In the genomic region with DNA sequence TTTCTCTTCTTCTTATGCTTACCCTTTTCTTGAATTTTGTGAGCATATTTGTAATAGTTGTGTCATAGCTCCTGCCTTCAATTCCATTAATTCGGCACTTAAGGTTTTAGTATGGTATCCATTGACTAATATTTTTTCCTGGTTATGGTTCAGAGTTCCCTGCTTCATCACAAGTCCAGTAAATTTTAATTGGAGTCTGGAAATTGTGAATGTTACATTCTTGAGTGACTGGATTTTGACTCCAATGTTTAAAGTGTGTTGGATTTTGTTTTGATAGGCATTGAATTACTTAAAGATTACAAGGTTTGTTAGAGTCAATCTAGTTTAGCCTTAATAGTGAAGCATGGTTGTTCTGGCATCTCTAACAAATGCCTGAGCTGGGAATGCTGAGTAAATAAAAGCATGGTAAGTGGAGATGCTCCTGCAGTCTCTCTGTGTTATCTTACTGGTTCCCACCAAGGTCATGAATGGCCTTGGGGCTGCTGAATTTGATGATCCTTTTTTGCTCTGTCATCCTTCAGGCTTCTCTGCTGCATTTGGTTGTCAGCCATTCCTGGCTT, we compare ENCODE assay signal across 20 cellular contexts.
"Had no signal": no experiment of that assay in that cellular context is flagged by ENCODE, and none has a peak within 500 bp of the region (broad histone marks: within the 10 kb centered on the region; RNA-seq: fewer than 3 reads in every experiment).

No MANE protein-coding gene starts in this region.

- H3K9me3 ChIP-seq: neutrophil, ovary, right atrium auricular region had no signal

- H3K36me3 Mint-ChIP-seq: stimulated activated memory B cell treated with anti-CD40 and anti-IgM and Interleukin-4, amounts not matched to agents 10 μg/mL and 1 μg/mL and 100 μg/mL, for 72 hours had no signal

- H3K9me3 Mint-ChIP-seq: stimulated activated naive CD8-positive, alpha-beta T cell treated with anti-CD3 and anti-CD28 coated beads, Interleukin-15, amount 100 ng/mL, for 72 hours had no signal

- H3K27me3 ChIP-seq: heart left ventricle, neutrophil, ovary, right atrium auricular region, spleen, transverse colon had no signal

- ATAC-seq: heart left ventricle; left colon; left ventricle myocardium superior; naive thymus-derived CD4-positive, alpha-beta T cell; stimulated activated memory B cell treated with anti-CD40 and anti-IgM and Interleukin-4, amounts not matched to agents 10 μg/mL and 1 μg/mL and 100 μg/mL, for 72 hours; stimulated activated naive CD8-positive, alpha-beta T cell treated with anti-CD3 and anti-CD28 coated beads, Interleukin-15, amount 100 ng/mL, for 72 hours had no signal

- H3K27me3 Mint-ChIP-seq: stimulated activated memory B cell treated with anti-CD40 and anti-IgM and Interleukin-4, amounts not matched to agents 10 μg/mL and 1 μg/mL and 100 μg/mL, for 72 hours had no signal

- H3K4me3 Mint-ChIP-seq: naive thymus-derived CD4-positive, alpha-beta T cell; nephron progenitor cell; stimulated activated memory B cell treated with anti-CD40 and anti-IgM and Interleukin-4, amounts not matched to agents 10 μg/mL and 1 μg/mL and 100 μg/mL, for 72 hours; stimulated activated naive CD8-positive, alpha-beta T cell treated with anti-CD3 and anti-CD28 coated beads, Interleukin-15, amount 100 ng/mL, for 72 hours had no signal

- H3K27ac ChIP-seq: heart left ventricle, neutrophil, ovary, right atrium auricular region, spleen, thoracic aorta, transverse colon had no signal

- H3K4me3 ChIP-seq: heart left ventricle, lung, ovary, right atrium auricular region, spleen, thoracic aorta, transverse colon had no signal

- H3K4me1 Mint-ChIP-seq: naive thymus-derived CD4-positive, alpha-beta T cell; stimulated activated memory B cell treated with anti-CD40 and anti-IgM and Interleukin-4, amounts not matched to agents 10 μg/mL and 1 μg/mL and 100 μg/mL, for 72 hours; stimulated activated naive CD8-positive, alpha-beta T cell treated with anti-CD3 and anti-CD28 coated beads, Interleukin-15, amount 100 ng/mL, for 72 hours had no signal

- H3K4me1 ChIP-seq: right atrium auricular region, spleen, transverse colon had no signal

- H3K36me3 ChIP-seq: heart left ventricle, neutrophil, ovary, right atrium auricular region, spleen, thoracic aorta, transverse colon had no signal

- H3K27ac Mint-ChIP-seq: naive thymus-derived CD4-positive, alpha-beta T cell; nephron progenitor cell; stimulated activated memory B cell treated with anti-CD40 and anti-IgM and Interleukin-4, amounts not matched to agents 10 μg/mL and 1 μg/mL and 100 μg/mL, for 72 hours; stimulated activated naive CD8-positive, alpha-beta T cell treated with anti-CD3 and anti-CD28 coated beads, Interleukin-15, amount 100 ng/mL, for 72 hours had no signal

- DNase-seq: effector CD4-positive, alpha-beta T cell; heart left ventricle; hippocampal formation; left colon; left ventricle myocardium superior; mesenchymal stem cell; naive thymus-derived CD4-positive, alpha-beta T cell; nephron progenitor cell; ovary; spleen; stimulated activated CD4-positive, alpha-beta T cell treated with anti-CD3 and anti-CD28 coated beads, Interleukin-15, amount 100 ng/mL, for 24 hours; stimulated activated CD4-positive, alpha-beta T cell treated with anti-CD3 and anti-CD28 coated beads, Interleukin-1b, Interleukin-23, amount 100 ng/mL, for 48 hours; stimulated activated CD4-positive, alpha-beta T cell treated with anti-CD3 and anti-CD28 coated beads, Interleukin-4, amount 100 ng/mL, for 24 hours; stimulated activated naive CD8-positive, alpha-beta T cell treated with anti-CD3 and anti-CD28 coated beads, Interleukin-15, amount 100 ng/mL, for 72 hours; transverse colon had no signal
